In genomic region chr13:23427342-23428182, GRCh38 we compare ENCODE assay signal across 10 cellular contexts. TPM values are rescaled to one million over a fixed set of nuclear protein-coding genes. Genes with fewer than 3 reads are reported as not detected.
DNase-seq lines count a peak whose midpoint lies in the region; ATAC-seq and FAIRE-seq lines count a peak whose summit lies in the region.
"Had no signal": no experiment of that assay in that cellular context is flagged by ENCODE, and none has a peak within 500 bp of the region (broad histone marks: within the 10 kb centered on the region; RNA-seq: fewer than 3 reads in every experiment).

No MANE protein-coding gene starts in this region.

- H3K36me3 ChIP-seq in endocrine pancreas (ENCODE audit: control insufficient read depth, insufficient read depth, low read length): no peaks in the 10 kb centered on the region
- no peaks in the 10 kb centered on the region for H3K36me3 ChIP-seq in mesodermal cell (ENCODE audit: control insufficient read depth, insufficient read depth, low read length)

- no peak for ATAC-seq in HG03196 (IDR thresholded peaks at IDR 0.05; ENCODE audit: unreplicated experiment)
- ATAC-seq in HG03039 (IDR thresholded peaks at IDR 0.05; ENCODE audit: unreplicated experiment): no peak

- peak; percentile 55 for DNase-seq in DMS 273 (lab: John Stamatoyannopoulos, UW; ENCODE audit: unreplicated experiment)
- DNase-seq in DMS 273 treated with DMSO at 0.1 percent for 48 hours (lab: John Stamatoyannopoulos, UW): no peak
- DNase-seq in urothelium cell line (ENCODE audit: low spot score): peak; percentile 51
- DNase-seq in RPMI8226: no peak
- DNase-seq: activated CD4-positive, alpha-beta T cell treated with anti-CD3 and anti-CD28 coated beads, Interleukin-2, amount 10 ng/mL, durations not matched to agents 24 days and 14 days had no signal

- H3K4me1 ChIP-seq in endocrine pancreas (ENCODE audit: control insufficient read depth, insufficient read depth, low read length) (peaks cover 3% of the 10 kb centered on the region), mesodermal cell (ENCODE audit: control insufficient read depth, insufficient read depth, low read length, poor library complexity, severe bottlenecking) (peaks cover 15% of the 10 kb centered on the region)

- H3K27ac ChIP-seq in mesodermal cell (ENCODE audit: low read depth, low read length, severe bottlenecking): peak overlapping the region; percentile 46
- H3K27ac ChIP-seq: 22Rv1 had no signal

- no peaks in the 10 kb centered on the region for H3K9me3 ChIP-seq in endocrine pancreas (ENCODE audit: control insufficient read depth, low read length)
- H3K9me3 ChIP-seq in mesodermal cell (ENCODE audit: control insufficient read depth, low read length): no peaks in the 10 kb centered on the region

- H3K4me3 ChIP-seq in endocrine pancreas (ENCODE audit: control insufficient read depth, insufficient read depth, low read length) (peak overlapping the region; percentile 19), mesodermal cell (ENCODE audit: extremely low read depth, insufficient read depth, low read length, poor library complexity, severe bottlenecking) (no peak overlapping the region)

- FAIRE-seq in urothelium cell line (lab: Jason Lieb, UNC): no peak

- 87 to 90% methylated on average over 7 to 10 of the region's 12 CpGs for WGBS in mesodermal cell (ENCODE audit: insufficient coverage in 2 of 2), 2 experiments

- H3K9ac ChIP-seq in endocrine pancreas (ENCODE audit: control insufficient read depth, insufficient read depth, low read length): peak overlapping the region; percentile 38

- no peaks in the 10 kb centered on the region for H3K27me3 ChIP-seq in endocrine pancreas (ENCODE audit: control insufficient read depth, insufficient read depth, low read length)

RNA-seq across cellular contexts. Expression of gene SACS, which starts 5.9 kb away (rescaled TPM):
- 25.5 TPM for polyA plus RNA-seq in mesodermal cell (2013, experiment 1 of 2)
- polyA plus RNA-seq in mesodermal cell (2013, experiment 2 of 2): 19.2 TPM

Comparison
In these comparisons a context has a peak if more than half of its experiments do, and no peak if none do; other contexts are left out.
1. DNase-seq: peak in DMS 273 (single experiment) and urothelium cell line (single experiment); none in DMS 273 treated with DMSO at 0.1 percent for 48 hours (single experiment) and RPMI8226 (single experiment).